Comparison of ENCODE assay signal across 11 cellular contexts in genomic region chr3:131543714-131544113, GRCh38. TPM values are rescaled to one million over a fixed set of nuclear protein-coding genes. Genes with fewer than 3 reads are reported as not detected.
A peak's percentile ranks its signal among the peaks of the same experiment; 100 is the strongest.
DNase-seq lines count a peak whose midpoint lies in the region; ATAC-seq, FAIRE-seq and TF ChIP-seq lines count a peak whose summit lies in the region.
"Had no signal": no experiment of that assay in that cellular context is flagged by ENCODE, and none has a peak within 500 bp of the region (broad histone marks: within the 10 kb centered on the region; RNA-seq: fewer than 3 reads in every experiment).

No MANE protein-coding gene starts in this region.

- H3K36me3 ChIP-seq in WERI-Rb-1 (no peaks in the 10 kb centered on the region), stomach (no peaks in the 10 kb centered on the region)

- TF ChIP-seq CTCF in WERI-Rb-1 (IDR thresholded peaks at IDR 0.05; ENCODE audit: low read depth, low read length) = no peak
- no peak for TF ChIP-seq CTCF in stomach (IDR thresholded peaks at IDR 0.05)

- H3K27me3 ChIP-seq in WERI-Rb-1 (ENCODE audit: insufficient read depth, low read depth, severe bottlenecking) (no peaks in the 10 kb centered on the region), stomach (no peaks in the 10 kb centered on the region)

- H3K4me1 ChIP-seq in stomach = peaks cover 0 to 9% (median 3%) of the 10 kb centered on the region in 4 donors

- TF ChIP-seq POLR2A in H54 (IDR thresholded peaks at IDR 0.05; ENCODE audit: low read depth, low read length) (no peak), stomach (IDR thresholded peaks at IDR 0.05) (no peak), GM12891 (IDR thresholded peaks at IDR 0.05; ENCODE audit: low read depth, low read length) (no peak)

- H3K4me3 ChIP-seq in WERI-Rb-1 (ENCODE audit: low read depth, low read length) (no peak overlapping the region), stomach (no peak overlapping the region)

- intact Hi-C loops in stomach (cut with DNase I; ENCODE audit: low total_unique reads) = no loop called here

- DNase-seq in H54 (ENCODE audit: insufficient read length, low spot score) = peak; percentile 20
- peak; percentile 23 for DNase-seq in WERI-Rb-1
- peak; percentile 9 for DNase-seq in hepatic stellate cell (ENCODE audit: low spot score)
- peak; percentile 76 for DNase-seq in stomach
- no peak for DNase-seq in NCI-H1092 (lab: John Stamatoyannopoulos, UW)
- DNase-seq in GM12891 (ENCODE audit: insufficient read length, low spot score) = no peak
- DNase-seq: activated CD4-positive, alpha-beta memory T cell treated with anti-CD3 and anti-CD28 coated beads, Interleukin-2, amount 10 ng/mL, durations not matched to agents 7 days and 5 days; erythroblast; stimulated activated CD4-positive, alpha-beta T cell treated with anti-CD3 and anti-CD28 coated beads, Interleukin-2, amount 100 ng/mL, for 48 hours had no signal

- no peaks in the 10 kb centered on the region for H3K9me3 ChIP-seq in WERI-Rb-1 (ENCODE audit: severe bottlenecking)
- H3K9me3 ChIP-seq in stomach = no peaks in the 10 kb centered on the region

- no peak for TF ChIP-seq EP300 in stomach (IDR thresholded peaks at IDR 0.05)

- FAIRE-seq in H54 (lab: Jason Lieb, UNC) (peak; percentile 94), GM12891 (lab: Jason Lieb, UNC) (no peak)

- no peak overlapping the region for H3K27ac ChIP-seq in WERI-Rb-1
- H3K27ac ChIP-seq in stomach = no peak overlapping the region

- ATAC-seq in HG02642 (IDR thresholded peaks at IDR 0.05; ENCODE audit: poor library complexity, unreplicated experiment) (no peak), HG03097 (IDR thresholded peaks at IDR 0.05; ENCODE audit: low FRiP score, unreplicated experiment) (no peak)

TF ChIP-seq in GM12891, 5 proteins besides CTCF, POLR2A, EP300 and RAD21:
- no peak for TF ChIP-seq POU2F2 (IDR thresholded peaks at IDR 0.05; ENCODE audit: low read depth, low read length)
- no peak for TF ChIP-seq SPI1 (IDR thresholded peaks at IDR 0.05; ENCODE audit: low read depth, low read length)
- TF ChIP-seq TAF1 (IDR thresholded peaks at IDR 0.05; ENCODE audit: low read depth, low read length) = no peak
- no peak for TF ChIP-seq POLR2AphosphoS5 (IDR thresholded peaks at IDR 0.05; ENCODE audit: low read depth, low read length)
- no peak for TF ChIP-seq PAX5 (IDR thresholded peaks at IDR 0.05; ENCODE audit: insufficient read depth, low read length, severe bottlenecking)

RNA-seq across cellular contexts. Expression of gene MRPL3, which starts 40.9 kb away (rescaled TPM):
- total RNA-seq in stomach = 10 to 100 TPM; 12.8 to 99.0 (median 37.9) TPM
- polyA plus RNA-seq in stomach = 10 to 100 TPM; 69.7 to 78.8 (median 76.2) TPM
- 95.4 TPM for polyA plus RNA-seq in GM12891 (2012; ENCODE audit: low read depth, missing spikeins)

Comparison
In these comparisons a context has a peak if more than half of its experiments do, and no peak if none do; other contexts are left out.
1. DNase-seq: peak in H54 (single experiment), WERI-Rb-1 (single experiment), hepatic stellate cell (single experiment) and stomach (single experiment); none in NCI-H1092 (single experiment) and GM12891 (single experiment).